Comparison of ENCODE assay signal across 21 cellular contexts in the genomic region with DNA sequence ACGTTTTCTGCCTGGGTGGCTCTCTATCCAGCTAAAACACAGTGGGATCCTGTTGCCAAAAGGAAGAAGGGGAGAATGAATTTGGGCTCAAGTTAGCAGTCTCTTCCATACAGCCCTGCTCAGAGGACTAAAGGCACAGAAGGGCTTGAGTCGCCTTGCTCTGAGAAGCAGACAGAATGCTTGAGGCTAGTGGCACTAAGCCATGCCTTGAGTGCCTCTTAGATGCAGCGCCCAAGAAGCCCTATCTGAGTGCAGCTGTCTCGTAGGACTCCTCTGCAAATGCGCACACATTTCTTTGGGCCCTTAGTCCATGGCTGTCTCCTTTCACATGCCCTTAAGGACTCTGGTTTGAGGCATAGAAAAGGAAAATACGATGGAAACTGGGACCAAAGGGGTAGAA.
DNase-seq lines count a peak whose midpoint lies in the region; ATAC-seq, FAIRE-seq and TF ChIP-seq lines count a peak whose summit lies in the region.
"Had no signal": no experiment of that assay in that cellular context is flagged by ENCODE, and none has a peak within 500 bp of the region (broad histone marks: within the 10 kb centered on the region; RNA-seq: fewer than 3 reads in every experiment).

No MANE protein-coding gene starts in this region.

- 19% methylated on average over 6 of the region's 6 CpGs for WGBS in A549 (ENCODE audit: missing lambda C conversion rate)
- WGBS in thyroid gland, 2 donors: 15 to 43% methylated on average over 6 of the region's 6 CpGs
- WGBS in testis, 2 donors: 86 to 87% methylated on average over 6 of the region's 6 CpGs

- no peak for TF ChIP-seq RAD21 in A549 (conservative IDR thresholded peaks at IDR 0.05 in 1 of 2, IDR thresholded peaks at IDR 0.05 in 1 of 2)

- intact Hi-C loops in left lung (cut with DNase I): no loop called here
- intact Hi-C loops in thyroid gland (cut with DNase I): no loop called here
- intact Hi-C loops in testis (cut with DNase I; ENCODE audit: low total_unique reads): no loop called here

- no peak for FAIRE-seq in A549 (lab: Jason Lieb, UNC)
- FAIRE-seq: G401.6, GM12891, GM19239, H1 had no signal

- TF ChIP-seq EP300 in A549 (IDR thresholded peaks at IDR 0.05): no peak

- ATAC-seq in A549 (peak; percentile 24 to 38; a peak in 3 of 6 replicates), left lung (peak; percentile 87), HG03469 (IDR thresholded peaks at IDR 0.05; ENCODE audit: unreplicated experiment) (no peak)

- no peak overlapping the region for H3K4me3 ChIP-seq in A549
- no peak overlapping the region for H3K4me3 ChIP-seq in left lung
- no peak overlapping the region for H3K4me3 ChIP-seq in thyroid gland (replicated peaks in 1 of 3)
- no peak overlapping the region for H3K4me3 ChIP-seq in testis

- TF ChIP-seq POLR2A in A549 (IDR thresholded peaks at IDR 0.05; ENCODE audit: low read length): no peak
- no peak for TF ChIP-seq POLR2A in thyroid gland (IDR thresholded peaks at IDR 0.05)
- no peak for TF ChIP-seq POLR2A in testis (IDR thresholded peaks at IDR 0.05)

- no peak overlapping the region for H3K27ac ChIP-seq in A549
- H3K27ac ChIP-seq in left lung: no peak overlapping the region
- H3K27ac ChIP-seq in thyroid gland: no peak overlapping the region
- no peak overlapping the region for H3K27ac ChIP-seq in testis
- H3K27ac ChIP-seq: C4-2B, KMS-11 had no signal

- no peaks in the 10 kb centered on the region for H3K4me1 ChIP-seq in A549
- H3K4me1 ChIP-seq in left lung: peaks cover 0 to 5% of the 10 kb centered on the region in 2 donors
- peaks cover 0 to 11% of the 10 kb centered on the region in 2 donors for H3K4me1 ChIP-seq in thyroid gland
- H3K4me1 ChIP-seq in testis: no peaks in the 10 kb centered on the region
- H3K4me1 ChIP-seq: BE2C, Caco-2 had no signal

- H3K9me3 ChIP-seq in A549: peaks cover 3% of the 10 kb centered on the region; the same call in 2 of the 3 replicates
- no peaks in the 10 kb centered on the region for H3K9me3 ChIP-seq in left lung
- no peaks in the 10 kb centered on the region for H3K9me3 ChIP-seq in thyroid gland
- H3K9me3 ChIP-seq in testis: no peaks in the 10 kb centered on the region
- H3K9me3 ChIP-seq: BE2C, Caco-2 had no signal

- H3K36me3 ChIP-seq in left lung (no peaks in the 10 kb centered on the region), thyroid gland (no peaks in the 10 kb centered on the region), testis (ENCODE audit: low read depth, missing control alignments) (no peaks in the 10 kb centered on the region)
- H3K36me3 ChIP-seq: BE2C had no signal

- POLR2A ChIA-PET in A549 (lab: Yijun Ruan, JAX): no interaction called here

- H3K4me2 ChIP-seq in A549: peak overlapping the region; percentile 41; the same call in 1 of the 3 replicates
- H3K4me2 ChIP-seq: KMS-11 had no signal

- TF ChIP-seq CTCF in A549 (IDR thresholded peaks at IDR 0.05): no peak
- TF ChIP-seq CTCF in left lung (IDR thresholded peaks at IDR 0.05): no peak
- TF ChIP-seq CTCF in thyroid gland (IDR thresholded peaks at IDR 0.05): no peak
- TF ChIP-seq CTCF in testis (IDR thresholded peaks at IDR 0.05): no peak

- CTCF ChIA-PET in A549 (lab: Yijun Ruan, JAX): interaction anchor here (1.3 to 1.6 kb wide), 2 partner anchors 17 to 21 kb away, joined by 4 to 5 read pairs; no protein-coding TSS in a partner anchor

- DNase-seq in A549 (ENCODE audit: low read depth in 1 of 2, low spot score in 1 of 2): no peak
- DNase-seq in DMS79 treated with DMSO at 0.1 percent for 48 hours (lab: John Stamatoyannopoulos, UW): peak; percentile 64
- DNase-seq in left lung: no peak
- DNase-seq in thyroid gland: peak; percentile 90 to 91
- no peak for DNase-seq in HPDE6-E6E7 (ENCODE audit: extremely low spot score)
- no peak for DNase-seq in testis
- DNase-seq: 8988T; BE2C; Caco-2; CD4-positive, alpha-beta T cell; DMS153; DND-41; EL; H9 had no signal

- no peaks in the 10 kb centered on the region for H3K27me3 ChIP-seq in left lung
- no peaks in the 10 kb centered on the region for H3K27me3 ChIP-seq in thyroid gland
- H3K27me3 ChIP-seq in testis: no peaks in the 10 kb centered on the region
- H3K27me3 ChIP-seq: BE2C had no signal

TF ChIP-seq in A549, 52 proteins besides CTCF, POLR2A, EP300 and RAD21:
- TF ChIP-seq TFCP2L1 (CRISPR knock-in tag; IDR thresholded peaks at IDR 0.05): no peak

Comparison
In these comparisons a context has a peak if more than half of its experiments do, and no peak if none do; other contexts are left out.
1. DNase-seq: peak in DMS79 treated with DMSO at 0.1 percent for 48 hours (single experiment) and thyroid gland (2 of 2); none in A549 (0 of 2), left lung (0 of 2), HPDE6-E6E7 (single experiment) and testis (single experiment).